Comparison of ENCODE assay signal across 10 cellular contexts in genomic region chr10:119289227-119289925, GRCh38.
DNase-seq lines count a peak whose midpoint lies in the region; ATAC-seq and TF ChIP-seq lines count a peak whose summit lies in the region.
"Had no signal": no experiment of that assay in that cellular context is flagged by ENCODE, and none has a peak within 500 bp of the region (broad histone marks: within the 10 kb centered on the region; RNA-seq: fewer than 3 reads in every experiment).

No MANE protein-coding gene starts in this region.

- H3K4me3 ChIP-seq in tibial artery, result no peak overlapping the region

- peak overlapping the region; percentile 56 to 61 for H3K27ac ChIP-seq in tibial artery

- H3K4me1 ChIP-seq in tibial artery, result peaks cover 3 to 84% (median 57%) of the 10 kb centered on the region in 4 donors

- peaks cover 95% of the 10 kb centered on the region for H3K4me1 Mint-ChIP-seq in activated naive CD4-positive, alpha-beta T cell treated with anti-CD3 and anti-CD28 coated beads, Interleukin-2, amount 10 ng/mL, durations not matched to agents 7 days and 5 days

- no peak for TF ChIP-seq CTCF in tibial artery (IDR thresholded peaks at IDR 0.05)

- ATAC-seq in HG03108 (IDR thresholded peaks at IDR 0.05; ENCODE audit: unreplicated experiment), result no peak
- ATAC-seq in GM18498 (IDR thresholded peaks at IDR 0.05; ENCODE audit: unreplicated experiment), result no peak

- no peaks in the 10 kb centered on the region for H3K36me3 ChIP-seq in tibial artery

- H3K9me3 Mint-ChIP-seq in activated naive CD4-positive, alpha-beta T cell treated with anti-CD3 and anti-CD28 coated beads, Interleukin-2, amount 10 ng/mL, durations not matched to agents 7 days and 5 days, result no peaks in the 10 kb centered on the region

- peaks cover 16% of the 10 kb centered on the region for H3K27me3 Mint-ChIP-seq in activated naive CD4-positive, alpha-beta T cell treated with anti-CD3 and anti-CD28 coated beads, Interleukin-2, amount 10 ng/mL, durations not matched to agents 7 days and 5 days
- H3K27me3 Mint-ChIP-seq: dendritic cell treated with granulocyte-macrophage colony-stimulating factor and Interleukin-4, amounts not matched to agents 40 ng/mL and 50 ng/mL, for 4 days had no signal

- H3K36me3 Mint-ChIP-seq in activated naive CD4-positive, alpha-beta T cell treated with anti-CD3 and anti-CD28 coated beads, Interleukin-2, amount 10 ng/mL, durations not matched to agents 7 days and 5 days, result peaks cover 5% of the 10 kb centered on the region

- CTCF ChIA-PET in activated naive CD4-positive, alpha-beta T cell treated with anti-CD3 and anti-CD28 coated beads, Interleukin-2, amount 10 ng/mL, durations not matched to agents 7 days and 5 days (lab: Charles Lee), result interaction anchor here (0.6 to 1.5 kb wide), 8 partner anchors 13 to 89 kb away, joined by 3 to 5 read pairs (median 3); partner anchors contain the start of gene GRK5

- H3K4me3 Mint-ChIP-seq in activated naive CD4-positive, alpha-beta T cell treated with anti-CD3 and anti-CD28 coated beads, Interleukin-2, amount 10 ng/mL, durations not matched to agents 7 days and 5 days, result peak overlapping the region; percentile 50
- H3K4me3 Mint-ChIP-seq: dendritic cell treated with granulocyte-macrophage colony-stimulating factor and Interleukin-4, amounts not matched to agents 40 ng/mL and 50 ng/mL, for 4 days had no signal

- peak overlapping the region; percentile 83 for H3K27ac Mint-ChIP-seq in activated naive CD4-positive, alpha-beta T cell treated with anti-CD3 and anti-CD28 coated beads, Interleukin-2, amount 10 ng/mL, durations not matched to agents 7 days and 5 days
- H3K27ac Mint-ChIP-seq: dendritic cell treated with granulocyte-macrophage colony-stimulating factor and Interleukin-4, amounts not matched to agents 40 ng/mL and 50 ng/mL, for 4 days had no signal

- intact Hi-C loops in tibial artery (cut with DNase I; ENCODE audit: low total_unique reads), result loop anchor here (10.0 kb wide), 1 partner anchor 125 kb away; no protein-coding TSS in a partner anchor

- no peak for DNase-seq in activated naive CD4-positive, alpha-beta T cell treated with anti-CD3 and anti-CD28 coated beads, Interleukin-2, amount 10 ng/mL, durations not matched to agents 7 days and 5 days
- DNase-seq in activated naive CD4-positive, alpha-beta T cell treated with Interleukin-2 at 50 U/mL for 16 hours, result no peak
- DNase-seq in dermis blood vessel endothelial cell (peak; percentile 32), midbrain (lab: John Stamatoyannopoulos, UW) (peak; percentile 57), tibial artery (no peak), CD1c-positive myeloid dendritic cell (ENCODE audit: extremely low spot score) (no peak)
- DNase-seq: NCI-H2171 had no signal

- H3K27me3 ChIP-seq in tibial artery, result no peaks in the 10 kb centered on the region

- H3K9me3 ChIP-seq in tibial artery, result no peaks in the 10 kb centered on the region

Comparison
In these comparisons a context has a peak if more than half of its experiments do, and no peak if none do; other contexts are left out.
1. DNase-seq: peak in dermis blood vessel endothelial cell (single experiment) and midbrain (single experiment); none in activated naive CD4-positive, alpha-beta T cell treated with anti-CD3 and anti-CD28 coated beads, Interleukin-2, amount 10 ng/mL, durations not matched to agents 7 days and 5 days (single experiment), activated naive CD4-positive, alpha-beta T cell treated with Interleukin-2 at 50 U/mL for 16 hours (single experiment), tibial artery (0 of 2) and CD1c-positive myeloid dendritic cell (single experiment).